Comparison of ENCODE assay signal across 1 cellular context in the genomic region with DNA sequence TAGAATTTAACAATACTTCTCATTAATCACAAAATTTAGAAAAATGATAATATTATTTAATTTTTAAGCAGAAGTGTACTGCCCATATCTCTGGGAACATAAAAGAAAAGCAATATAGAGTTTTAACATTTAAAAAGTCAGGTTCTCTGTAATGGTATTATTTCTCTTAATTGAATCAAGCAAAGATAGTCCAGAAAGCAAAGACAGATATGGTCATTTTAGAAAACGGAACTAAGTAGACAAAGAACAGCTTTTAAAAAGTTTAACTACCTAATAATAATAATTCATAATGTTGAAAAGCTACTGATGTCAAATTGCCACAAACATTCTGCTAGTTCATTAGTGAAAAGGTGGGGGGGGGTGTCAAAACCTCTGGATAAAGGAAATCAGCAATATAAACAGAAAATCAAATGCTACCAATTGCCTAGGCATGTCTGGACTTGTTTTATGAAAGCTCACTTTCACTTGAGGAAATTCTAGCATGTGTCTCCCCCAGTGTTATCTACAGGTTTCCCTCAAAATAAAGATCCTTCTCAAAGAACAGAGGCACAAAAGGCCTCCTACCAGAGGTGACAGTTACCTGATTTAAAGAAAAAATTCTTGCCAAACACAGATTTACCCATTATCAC.
TF ChIP-seq lines count a peak whose summit lies in the region.

No MANE protein-coding gene starts in this region.

TF ChIP-seq in GM12878, 131 proteins besides CTCF, POLR2A, EP300 and RAD21 (continued from another document):
- TF ChIP-seq, protein P1, sequence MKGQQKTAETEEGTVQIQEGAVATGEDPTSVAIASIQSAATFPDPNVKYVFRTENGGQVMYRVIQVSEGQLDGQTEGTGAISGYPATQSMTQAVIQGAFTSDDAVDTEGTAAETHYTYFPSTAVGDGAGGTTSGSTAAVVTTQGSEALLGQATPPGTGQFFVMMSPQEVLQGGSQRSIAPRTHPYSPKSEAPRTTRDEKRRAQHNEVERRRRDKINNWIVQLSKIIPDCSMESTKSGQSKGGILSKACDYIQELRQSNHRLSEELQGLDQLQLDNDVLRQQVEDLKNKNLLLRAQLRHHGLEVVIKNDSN (IDR thresholded peaks at IDR 0.05; ENCODE audit: borderline replicate concordance, extremely low read length, insufficient read depth, low read depth, low read length), result no peak
- TF ChIP-seq SMARCA5 (IDR thresholded peaks at IDR 0.05) (no peak), KAT2A (conservative IDR thresholded peaks at IDR 0.05; ENCODE audit: control insufficient read depth, low read depth, low read length) (no peak), CREM (IDR thresholded peaks at IDR 0.05; ENCODE audit: low read depth) (no peak), YBX1 (IDR thresholded peaks at IDR 0.05) (no peak), BHLHE40 (IDR thresholded peaks at IDR 0.05; ENCODE audit: borderline replicate concordance in 1 of 2, low read depth in 2 of 2, low read length in 1 of 2) (0 out of 4 replicates have a peak, but pooled peaks of 1 of the 2 experiments have one; percentile 16), RBBP5 (conservative IDR thresholded peaks at IDR 0.05) (no peak), EED (IDR thresholded peaks at IDR 0.05; ENCODE audit: low read depth) (no peak), FOXM1 (IDR thresholded peaks at IDR 0.05; ENCODE audit: low read depth, low read length) (no peak), CHD2 (IDR thresholded peaks at IDR 0.05; ENCODE audit: borderline replicate concordance, low read depth, low read length) (no peak), ZNF217 (IDR thresholded peaks at IDR 0.05) (no peak), ZNF274 (IDR thresholded peaks at IDR 0.05; ENCODE audit: insufficient read depth, insufficient read length) (no peak), NFIC (IDR thresholded peaks at IDR 0.05; ENCODE audit: low read depth, low read length) (peak; percentile 17; the same call in 1 of the 2 replicates), TBL1XR1 (IDR thresholded peaks at IDR 0.05; ENCODE audit: low read depth, low read length) (no peak), POLR2AphosphoS5 (IDR thresholded peaks at IDR 0.05; ENCODE audit: low read length) (peak; percentile 42; the same call in 1 of the 2 replicates), POLR2AphosphoS2 (IDR thresholded peaks at IDR 0.05; ENCODE audit: low read depth, low read length) (no peak), WRNIP1 (IDR thresholded peaks at IDR 0.05; ENCODE audit: borderline replicate concordance, low read depth, low read length) (no peak), MTA2 (IDR thresholded peaks at IDR 0.05; ENCODE audit: low read depth) (peak; percentile 42; the same call in 1 of the 2 replicates), SREBF1 (IDR thresholded peaks at IDR 0.05; ENCODE audit: low read length) (no peak), POU2F2 (IDR thresholded peaks at IDR 0.05; ENCODE audit: borderline replicate concordance, low read depth, low read length) (no peak)
- TF ChIP-seq, protein P2, sequence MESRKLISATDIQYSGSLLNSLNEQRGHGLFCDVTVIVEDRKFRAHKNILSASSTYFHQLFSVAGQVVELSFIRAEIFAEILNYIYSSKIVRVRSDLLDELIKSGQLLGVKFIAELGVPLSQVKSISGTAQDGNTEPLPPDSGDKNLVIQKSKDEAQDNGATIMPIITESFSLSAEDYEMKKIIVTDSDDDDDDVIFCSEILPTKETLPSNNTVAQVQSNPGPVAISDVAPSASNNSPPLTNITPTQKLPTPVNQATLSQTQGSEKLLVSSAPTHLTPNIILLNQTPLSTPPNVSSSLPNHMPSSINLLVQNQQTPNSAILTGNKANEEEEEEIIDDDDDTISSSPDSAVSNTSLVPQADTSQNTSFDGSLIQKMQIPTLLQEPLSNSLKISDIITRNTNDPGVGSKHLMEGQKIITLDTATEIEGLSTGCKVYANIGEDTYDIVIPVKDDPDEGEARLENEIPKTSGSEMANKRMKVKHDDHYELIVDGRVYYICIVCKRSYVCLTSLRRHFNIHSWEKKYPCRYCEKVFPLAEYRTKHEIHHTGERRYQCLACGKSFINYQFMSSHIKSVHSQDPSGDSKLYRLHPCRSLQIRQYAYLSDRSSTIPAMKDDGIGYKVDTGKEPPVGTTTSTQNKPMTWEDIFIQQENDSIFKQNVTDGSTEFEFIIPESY (IDR thresholded peaks at IDR 0.05), result no peak
- TF ChIP-seq, protein P3, sequence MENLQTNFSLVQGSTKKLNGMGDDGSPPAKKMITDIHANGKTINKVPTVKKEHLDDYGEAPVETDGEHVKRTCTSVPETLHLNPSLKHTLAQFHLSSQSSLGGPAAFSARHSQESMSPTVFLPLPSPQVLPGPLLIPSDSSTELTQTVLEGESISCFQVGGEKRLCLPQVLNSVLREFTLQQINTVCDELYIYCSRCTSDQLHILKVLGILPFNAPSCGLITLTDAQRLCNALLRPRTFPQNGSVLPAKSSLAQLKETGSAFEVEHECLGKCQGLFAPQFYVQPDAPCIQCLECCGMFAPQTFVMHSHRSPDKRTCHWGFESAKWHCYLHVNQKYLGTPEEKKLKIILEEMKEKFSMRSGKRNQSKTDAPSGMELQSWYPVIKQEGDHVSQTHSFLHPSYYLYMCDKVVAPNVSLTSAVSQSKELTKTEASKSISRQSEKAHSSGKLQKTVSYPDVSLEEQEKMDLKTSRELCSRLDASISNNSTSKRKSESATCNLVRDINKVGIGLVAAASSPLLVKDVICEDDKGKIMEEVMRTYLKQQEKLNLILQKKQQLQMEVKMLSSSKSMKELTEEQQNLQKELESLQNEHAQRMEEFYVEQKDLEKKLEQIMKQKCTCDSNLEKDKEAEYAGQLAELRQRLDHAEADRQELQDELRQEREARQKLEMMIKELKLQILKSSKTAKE (IDR thresholded peaks at IDR 0.05; ENCODE audit: low read depth, poor library complexity, severe bottlenecking), result peak; percentile 64
- TF ChIP-seq, protein P4, sequence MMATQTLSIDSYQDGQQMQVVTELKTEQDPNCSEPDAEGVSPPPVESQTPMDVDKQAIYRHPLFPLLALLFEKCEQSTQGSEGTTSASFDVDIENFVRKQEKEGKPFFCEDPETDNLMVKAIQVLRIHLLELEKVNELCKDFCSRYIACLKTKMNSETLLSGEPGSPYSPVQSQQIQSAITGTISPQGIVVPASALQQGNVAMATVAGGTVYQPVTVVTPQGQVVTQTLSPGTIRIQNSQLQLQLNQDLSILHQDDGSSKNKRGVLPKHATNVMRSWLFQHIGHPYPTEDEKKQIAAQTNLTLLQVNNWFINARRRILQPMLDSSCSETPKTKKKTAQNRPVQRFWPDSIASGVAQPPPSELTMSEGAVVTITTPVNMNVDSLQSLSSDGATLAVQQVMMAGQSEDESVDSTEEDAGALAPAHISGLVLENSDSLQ (IDR thresholded peaks at IDR 0.05), result no peak
- TF ChIP-seq, protein P5, sequence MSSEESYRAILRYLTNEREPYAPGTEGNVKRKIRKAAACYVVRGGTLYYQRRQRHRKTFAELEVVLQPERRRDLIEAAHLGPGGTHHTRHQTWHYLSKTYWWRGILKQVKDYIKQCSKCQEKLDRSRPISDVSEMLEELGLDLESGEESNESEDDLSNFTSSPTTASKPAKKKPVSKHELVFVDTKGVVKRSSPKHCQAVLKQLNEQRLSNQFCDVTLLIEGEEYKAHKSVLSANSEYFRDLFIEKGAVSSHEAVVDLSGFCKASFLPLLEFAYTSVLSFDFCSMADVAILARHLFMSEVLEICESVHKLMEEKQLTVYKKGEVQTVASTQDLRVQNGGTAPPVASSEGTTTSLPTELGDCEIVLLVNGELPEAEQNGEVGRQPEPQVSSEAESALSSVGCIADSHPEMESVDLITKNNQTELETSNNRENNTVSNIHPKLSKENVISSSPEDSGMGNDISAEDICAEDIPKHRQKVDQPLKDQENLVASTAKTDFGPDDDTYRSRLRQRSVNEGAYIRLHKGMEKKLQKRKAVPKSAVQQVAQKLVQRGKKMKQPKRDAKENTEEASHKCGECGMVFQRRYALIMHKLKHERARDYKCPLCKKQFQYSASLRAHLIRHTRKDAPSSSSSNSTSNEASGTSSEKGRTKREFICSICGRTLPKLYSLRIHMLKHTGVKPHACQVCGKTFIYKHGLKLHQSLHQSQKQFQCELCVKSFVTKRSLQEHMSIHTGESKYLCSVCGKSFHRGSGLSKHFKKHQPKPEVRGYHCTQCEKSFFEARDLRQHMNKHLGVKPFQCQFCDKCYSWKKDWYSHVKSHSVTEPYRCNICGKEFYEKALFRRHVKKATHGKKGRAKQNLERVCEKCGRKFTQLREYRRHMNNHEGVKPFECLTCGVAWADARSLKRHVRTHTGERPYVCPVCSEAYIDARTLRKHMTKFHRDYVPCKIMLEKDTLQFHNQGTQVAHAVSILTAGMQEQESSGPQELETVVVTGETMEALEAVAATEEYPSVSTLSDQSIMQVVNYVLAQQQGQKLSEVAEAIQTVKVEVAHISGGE (CRISPR knock-in tag; IDR thresholded peaks at IDR 0.05), result no peak
